Comparison of ENCODE assay signal across 9 cellular contexts in genomic region chrX:129984196-129984962, GRCh38. TPM values are rescaled to one million over a fixed set of nuclear protein-coding genes. Genes with fewer than 3 reads are reported as not detected.
DNase-seq lines count a peak whose midpoint lies in the region; ATAC-seq and TF ChIP-seq lines count a peak whose summit lies in the region.
"Had no signal": no experiment of that assay in that cellular context is flagged by ENCODE, and none has a peak within 500 bp of the region (broad histone marks: within the 10 kb centered on the region; RNA-seq: fewer than 3 reads in every experiment).

No MANE protein-coding gene starts in this region.

- 2 to 3% methylated on average over 27 to 54 of the region's 63 CpGs for WGBS in heart right ventricle, 2 donors

- no peaks in the 10 kb centered on the region for H3K9me3 Mint-ChIP-seq in Calu3 (ENCODE audit: low read depth, unreplicated experiment)

- intact Hi-C loops in Calu3 (cut with micrococcal nuclease; ENCODE audit: unreplicated experiment) (loop anchor here (10.0 kb wide), 1 partner anchor 50 kb away; no protein-coding TSS in a partner anchor), heart right ventricle (cut with DNase I) (loop anchor here in 6 of 10 donors (5.0 to 10.0 kb wide), 4 partner anchors 33 to 60 kb away; no protein-coding TSS in a partner anchor), sciatic nerve (cut with DNase I) (no loop called here)

- DNase-seq in Calu3 (peak; percentile 50), LHCN-M2 (ENCODE audit: low read depth) (peak; percentile 11), activated T-helper 1 cell treated with Interleukin-2 at 50 U/mL for 16 hours (ENCODE audit: low read depth) (peak; percentile 29), heart right ventricle (peak; percentile 16 to 40), sciatic nerve (ENCODE audit: low spot score) (peak; percentile 66), NCI-H187 treated with DMSO at 0.1 percent for 48 hours (lab: John Stamatoyannopoulos, UW) (no peak)

- no peaks in the 10 kb centered on the region for H3K27me3 ChIP-seq in heart right ventricle

- no peaks in the 10 kb centered on the region for H3K36me3 ChIP-seq in heart right ventricle

- CTCF ChIA-PET in Calu3 (lab: Charles Lee): no interaction called here

- BruUV-seq in Calu3 (replicated peaks; lab: Mats Ljungman, UMichigan): no TSS peak

- H3K27me3 Mint-ChIP-seq in Calu3 (ENCODE audit: unreplicated experiment): peaks cover 23% of the 10 kb centered on the region

- H3K27ac ChIP-seq in heart right ventricle: peak overlapping the region in 6 of 10 donors; percentile 14 to 50 (median 38)

- no peak for ATAC-seq in heart right ventricle
- ATAC-seq in sciatic nerve: no peak
- ATAC-seq in GM21786 (IDR thresholded peaks at IDR 0.05; ENCODE audit: unreplicated experiment): no peak
- ATAC-seq in HG02885 (IDR thresholded peaks at IDR 0.05; ENCODE audit: poor library complexity, unreplicated experiment): no peak

- H3K9me3 ChIP-seq in heart right ventricle: no peaks in the 10 kb centered on the region

- H3K4me3 ChIP-seq in heart right ventricle: peak overlapping the region in 2 of 10 donors; percentile 28 to 55
- H3K4me3 ChIP-seq: skin epidermis had no signal

- H3K4me1 Mint-ChIP-seq in Calu3 (ENCODE audit: low read depth, unreplicated experiment): peaks cover 12% of the 10 kb centered on the region

- no peak overlapping the region for H3K4me3 Mint-ChIP-seq in Calu3 (ENCODE audit: low read depth, unreplicated experiment)

- TF ChIP-seq CTCF in Calu3 (IDR thresholded peaks at IDR 0.05; ENCODE audit: unreplicated experiment) (no peak), heart right ventricle (IDR thresholded peaks at IDR 0.05) (peak in 1 of 9 donors; percentile 11)

- H3K27ac Mint-ChIP-seq in Calu3 (ENCODE audit: unreplicated experiment): no peak overlapping the region

- H3K36me3 Mint-ChIP-seq in Calu3 (ENCODE audit: insufficient read depth, unreplicated experiment): no peaks in the 10 kb centered on the region

- H3K4me1 ChIP-seq in heart right ventricle: peaks cover 0 to 8% (median 0%) of the 10 kb centered on the region in 9 donors

RNA-seq across cellular contexts. Expression of gene BCORL1, which starts 1.9 kb away (rescaled TPM):
- total RNA-seq in Calu3 (2022) (6.7 and 10.1 TPM in 2 replicates), LHCN-M2 (2014; rRNA removed) (0.90 and 1.4 TPM in 2 replicates), heart right ventricle (10 to 100 TPM in 1 of 10 donors, 1 to 10 TPM in 9; 4.9 to 12.8 (median 8.3) TPM), sciatic nerve (25.1 TPM)
- polyA plus RNA-seq in LHCN-M2 (2012): 3.3 TPM
- polyA plus RNA-seq in heart right ventricle: 1 to 10 TPM; 2.1 to 3.1 TPM
